In genomic region chr12:113772505-113773030, GRCh38 we compare ENCODE assay signal across 30 cellular contexts.
"Had no signal": no experiment of that assay in that cellular context is flagged by ENCODE, and none has a peak within 500 bp of the region (broad histone marks: within the 10 kb centered on the region; RNA-seq: fewer than 3 reads in every experiment).

No MANE protein-coding gene starts in this region.

- H3K4me3 ChIP-seq: ascending aorta, cardiac muscle cell had no signal

- ATAC-seq: activated CD8-positive, alpha-beta T cell treated with anti-CD3 and anti-CD28 coated beads for 36 hours; activated T-cell treated with anti-CD3 and anti-CD28 coated beads, Interleukin-2, amount 50 U/mL, for 72 hours; activated T-helper 17 cell treated with anti-CD3 and anti-CD28 coated beads, Interleukin-2, amount 50 U/mL, for 72 hours; PC-3; Right ventricle myocardium inferior had no signal

- H3K4me1 ChIP-seq: ascending aorta had no signal

- H3K27ac ChIP-seq: ascending aorta, cardiac muscle cell, RWPE1 had no signal

- H3K36me3 ChIP-seq: ascending aorta, cardiac muscle cell, MG63 had no signal

- H3K4me3 Mint-ChIP-seq: activated CD4-positive, alpha-beta T cell treated with anti-CD3 and anti-CD28 coated beads, Interleukin-2, amount 10 ng/mL, durations not matched to agents 24 days and 14 days; activated CD8-positive, alpha-beta T cell treated with anti-CD3 and anti-CD28 coated beads for 36 hours; activated naive CD4-positive, alpha-beta T cell treated with anti-CD3 and anti-CD28 coated beads, Interleukin-2, amount 50 U/mL, for 24 hours; activated naive CD8-positive, alpha-beta T cell treated with anti-CD3 and anti-CD28 coated beads, Interleukin-2, amount 10 ng/mL, durations not matched to agents 7 days and 5 days; activated T-cell treated with anti-CD3 and anti-CD28 coated beads, Interleukin-2, amount 50 U/mL, for 72 hours; activated T-helper 17 cell treated with anti-CD3 and anti-CD28 coated beads, Interleukin-2, amount 50 U/mL, for 72 hours; central memory CD8-positive, alpha-beta T cell; T-helper 1 cell treated with Interleukin-12 subunit alpha and Interleukin-12 subunit beta and Interleukin-4 antibody, amounts not matched to agents 30 μg/mL and 1 μg/mL, for 36 hours; T-helper 2 cell treated with Interferon-gamma antibody and Interleukin-4, amounts not matched to agents 5 μg/mL and 100 μg/mL, for 36 hours had no signal

- H3K27me3 ChIP-seq: ascending aorta, cardiac muscle cell, MG63 had no signal

- FAIRE-seq: RCC 7860, TTC549 had no signal

- H3K27ac Mint-ChIP-seq: activated CD4-positive, alpha-beta T cell treated with anti-CD3 and anti-CD28 coated beads, Interleukin-2, amount 10 ng/mL, durations not matched to agents 24 days and 14 days; activated CD8-positive, alpha-beta T cell treated with anti-CD3 and anti-CD28 coated beads for 36 hours; activated naive CD4-positive, alpha-beta T cell treated with anti-CD3 and anti-CD28 coated beads, Interleukin-2, amount 50 U/mL, for 24 hours; activated naive CD8-positive, alpha-beta T cell treated with anti-CD3 and anti-CD28 coated beads, Interleukin-2, amount 10 ng/mL, durations not matched to agents 7 days and 5 days; activated T-cell treated with anti-CD3 and anti-CD28 coated beads, Interleukin-2, amount 50 U/mL, for 72 hours; activated T-helper 17 cell treated with anti-CD3 and anti-CD28 coated beads, Interleukin-2, amount 50 U/mL, for 72 hours; T-helper 1 cell treated with Interleukin-12 subunit alpha and Interleukin-12 subunit beta and Interleukin-4 antibody, amounts not matched to agents 30 μg/mL and 1 μg/mL, for 36 hours; T-helper 2 cell treated with Interferon-gamma antibody and Interleukin-4, amounts not matched to agents 5 μg/mL and 100 μg/mL, for 36 hours had no signal

- H3K9me3 Mint-ChIP-seq: activated CD4-positive, alpha-beta T cell treated with anti-CD3 and anti-CD28 coated beads, Interleukin-2, amount 10 ng/mL, durations not matched to agents 24 days and 14 days; activated CD8-positive, alpha-beta T cell treated with anti-CD3 and anti-CD28 coated beads for 36 hours; activated naive CD4-positive, alpha-beta T cell treated with anti-CD3 and anti-CD28 coated beads, Interleukin-2, amount 50 U/mL, for 24 hours; activated naive CD8-positive, alpha-beta T cell treated with anti-CD3 and anti-CD28 coated beads, Interleukin-2, amount 10 ng/mL, durations not matched to agents 7 days and 5 days; activated T-cell treated with anti-CD3 and anti-CD28 coated beads, Interleukin-2, amount 50 U/mL, for 72 hours; central memory CD8-positive, alpha-beta T cell; T-helper 1 cell treated with Interleukin-12 subunit alpha and Interleukin-12 subunit beta and Interleukin-4 antibody, amounts not matched to agents 30 μg/mL and 1 μg/mL, for 36 hours; T-helper 2 cell treated with Interferon-gamma antibody and Interleukin-4, amounts not matched to agents 5 μg/mL and 100 μg/mL, for 36 hours had no signal

- H3K9me3 ChIP-seq: ascending aorta, MG63 had no signal

- H3K36me3 Mint-ChIP-seq: activated naive CD4-positive, alpha-beta T cell treated with anti-CD3 and anti-CD28 coated beads, Interleukin-2, amount 50 U/mL, for 24 hours; activated naive CD8-positive, alpha-beta T cell treated with anti-CD3 and anti-CD28 coated beads, Interleukin-2, amount 10 ng/mL, durations not matched to agents 7 days and 5 days had no signal

- H3K4me1 Mint-ChIP-seq: activated CD4-positive, alpha-beta T cell treated with anti-CD3 and anti-CD28 coated beads, Interleukin-2, amount 10 ng/mL, durations not matched to agents 24 days and 14 days; activated naive CD4-positive, alpha-beta T cell treated with anti-CD3 and anti-CD28 coated beads, Interleukin-2, amount 50 U/mL, for 24 hours; activated naive CD8-positive, alpha-beta T cell treated with anti-CD3 and anti-CD28 coated beads, Interleukin-2, amount 10 ng/mL, durations not matched to agents 7 days and 5 days; activated T-helper 17 cell treated with anti-CD3 and anti-CD28 coated beads, Interleukin-2, amount 50 U/mL, for 72 hours; central memory CD8-positive, alpha-beta T cell had no signal

- H3K27me3 Mint-ChIP-seq: activated CD4-positive, alpha-beta T cell treated with anti-CD3 and anti-CD28 coated beads, Interleukin-2, amount 10 ng/mL, durations not matched to agents 24 days and 14 days had no signal

- DNase-seq: activated CD4-positive, alpha-beta T cell treated with anti-CD3 and anti-CD28 coated beads, Interleukin-2, amount 10 ng/mL, durations not matched to agents 24 days and 14 days; activated CD4-positive, alpha-beta T cell treated with anti-CD3 and anti-CD28 coated beads, Interleukin-2, amount 50 U/mL, for 4 hours; activated CD8-positive, alpha-beta T cell treated with anti-CD3 and anti-CD28 coated beads for 36 hours; activated gamma-delta T cell; activated naive CD4-positive, alpha-beta T cell treated with Interleukin-2 at 50 U/mL for 16 hours; activated naive CD8-positive, alpha-beta T cell treated with anti-CD3 and anti-CD28 coated beads, Interleukin-2, amount 10 ng/mL, durations not matched to agents 7 days and 5 days; activated T-cell treated with anti-CD3 and anti-CD28 coated beads, Interleukin-2, amount 50 U/mL, for 1 hour; activated T-cell treated with anti-CD3 and anti-CD28 coated beads, Interleukin-2, amount 50 U/mL, for 72 hours; Kasumi-1; MG63; MV-4-11; NCI-H1092; NCI-H1436 treated with DMSO at 0.1 percent for 48 hours; NCI-H1694 treated with DMSO at 0.1 percent for 48 hours; NCI-H345; NCI-H524 treated with DMSO at 0.1 percent for 48 hours; NK-92 treated with Interleukin-12 subunit alpha and Interleukin-12 subunit beta, amount 100 ng/mL, for 24 hours; PC-3; SIG-M5 had no signal
